In genomic region chr4:83535945-83536648, GRCh38 we compare ENCODE assay signal across 8 cellular contexts. TPM values are rescaled to one million over a fixed set of nuclear protein-coding genes. Genes with fewer than 3 reads are reported as not detected.
DNase-seq lines count a peak whose midpoint lies in the region; ATAC-seq, FAIRE-seq and TF ChIP-seq lines count a peak whose summit lies in the region.

TSS of gene GPAT3 (plus strand) at chr4:83536108. CDS start at chr4:83536623, 515 bp downstream.

- H3K4me1 Mint-ChIP-seq in T-helper 1 cell treated with Interleukin-12 subunit alpha and Interleukin-12 subunit beta and Interleukin-4 antibody, amounts not matched to agents 30 μg/mL and 1 μg/mL, for 36 hours (ENCODE audit: low read depth), result peaks cover 12% of the 10 kb centered on the region

- no peak for FAIRE-seq in HTR-8/SVneo (lab: Jason Lieb, UNC)

- no peaks in the 10 kb centered on the region for H3K9me3 Mint-ChIP-seq in T-helper 1 cell treated with Interleukin-12 subunit alpha and Interleukin-12 subunit beta and Interleukin-4 antibody, amounts not matched to agents 30 μg/mL and 1 μg/mL, for 36 hours

- no peak for TF ChIP-seq POLR2A in adrenal gland (IDR thresholded peaks at IDR 0.05)

- 0 to 1% (median 0%) methylated on average over 4 to 64 of the region's 64 CpGs for WGBS in adrenal gland, 4 donors
- 0% methylated on average over 61 to 64 of the region's 64 CpGs for WGBS in heart right ventricle, 2 donors
- 0 to 1% methylated on average over 52 to 64 of the region's 64 CpGs for WGBS in aorta, 2 donors

- H3K36me3 Mint-ChIP-seq in T-helper 1 cell treated with Interleukin-12 subunit alpha and Interleukin-12 subunit beta and Interleukin-4 antibody, amounts not matched to agents 30 μg/mL and 1 μg/mL, for 36 hours (ENCODE audit: low read depth), result no peaks in the 10 kb centered on the region

- peaks cover 54% of the 10 kb centered on the region for H3K27me3 Mint-ChIP-seq in T-helper 1 cell treated with Interleukin-12 subunit alpha and Interleukin-12 subunit beta and Interleukin-4 antibody, amounts not matched to agents 30 μg/mL and 1 μg/mL, for 36 hours (ENCODE audit: low read depth)

- peak within 1 kb of the TSS in 1 of 5 donors; percentile 40 for H3K27ac ChIP-seq in adrenal gland
- H3K27ac ChIP-seq in heart right ventricle, result peak within 1 kb of the TSS; percentile 68 to 96 (median 90)
- peak within 1 kb of the TSS; percentile 75 for H3K27ac ChIP-seq in rectal smooth muscle tissue (ENCODE audit: low read depth, low read length)
- H3K27ac ChIP-seq in aorta (ENCODE audit: low read depth in 1 of 2, low read length in 2 of 2), result no peak within 1 kb of the TSS

- intact Hi-C loops in adrenal gland (cut with DNase I) (no loop called here), heart right ventricle (cut with DNase I) (loop anchor here in 4 of 10 donors (5.0 kb wide), 5 partner anchors 41 to 91 kb away; no protein-coding TSS in a partner anchor), aorta (cut with DNase I) (loop anchor here in 1 of 2 donors (2.0 kb wide), 1 partner anchor 49 kb away; no protein-coding TSS in a partner anchor)

- no peak for TF ChIP-seq CTCF in adrenal gland (IDR thresholded peaks at IDR 0.05)
- no peak for TF ChIP-seq CTCF in heart right ventricle (IDR thresholded peaks at IDR 0.05)

- peak within 1 kb of the TSS in 2 of 4 donors; percentile 73 to 77 for H3K4me3 ChIP-seq in adrenal gland
- peak within 1 kb of the TSS; percentile 51 to 86 (median 74) for H3K4me3 ChIP-seq in heart right ventricle
- H3K4me3 ChIP-seq in rectal smooth muscle tissue (ENCODE audit: low read length), result peak within 1 kb of the TSS; percentile 90
- peak within 1 kb of the TSS; percentile 43 to 46 for H3K4me3 ChIP-seq in aorta (ENCODE audit: low read length in 2 of 2)

- H3K9ac ChIP-seq in rectal smooth muscle tissue (ENCODE audit: low read length), result peak within 1 kb of the TSS; percentile 60

- H3K36me3 ChIP-seq in adrenal gland (replicated peaks in 1 of 2), result no peaks in the 10 kb centered on the region
- no peaks in the 10 kb centered on the region for H3K36me3 ChIP-seq in heart right ventricle
- no peaks in the 10 kb centered on the region for H3K36me3 ChIP-seq in rectal smooth muscle tissue (ENCODE audit: control insufficient read depth, insufficient read depth, low read length)
- H3K36me3 ChIP-seq in aorta (ENCODE audit: control insufficient read depth in 1 of 2, insufficient read depth in 2 of 2, low read length in 1 of 2), result no peaks in the 10 kb centered on the region

- no peaks in the 10 kb centered on the region for H3K27me3 ChIP-seq in adrenal gland
- H3K27me3 ChIP-seq in heart right ventricle, result peaks cover 0 to 35% (median 2%) of the 10 kb centered on the region in 7 donors
- H3K27me3 ChIP-seq in rectal smooth muscle tissue (ENCODE audit: control insufficient read depth, insufficient read depth, low read length), result no peaks in the 10 kb centered on the region
- H3K27me3 ChIP-seq in aorta (ENCODE audit: control insufficient read depth in 1 of 2, insufficient read depth in 2 of 2, low read length in 1 of 2), result no peaks in the 10 kb centered on the region

- peak; percentile 27 for DNase-seq in DMS153 (lab: John Stamatoyannopoulos, UW)
- DNase-seq in HTR-8/SVneo (ENCODE audit: insufficient read length, low spot score), result peak; percentile 39
- peak; percentile 65 to 85 (median 81) for DNase-seq in adrenal gland
- DNase-seq in heart right ventricle, result peak; percentile 77 to 84
- DNase-seq in aorta, result peak; percentile 85 to 93

- H3K4me3 Mint-ChIP-seq in T-helper 1 cell treated with Interleukin-12 subunit alpha and Interleukin-12 subunit beta and Interleukin-4 antibody, amounts not matched to agents 30 μg/mL and 1 μg/mL, for 36 hours, result peak within 1 kb of the TSS; percentile 83

- ATAC-seq in GM21390 (IDR thresholded peaks at IDR 0.05; ENCODE audit: unreplicated experiment) (peak; percentile 76), heart right ventricle (peak; percentile 83 to 96 (median 89)), aorta (ENCODE audit: low FRiP score) (peak; percentile 93)

- H3K27ac Mint-ChIP-seq in T-helper 1 cell treated with Interleukin-12 subunit alpha and Interleukin-12 subunit beta and Interleukin-4 antibody, amounts not matched to agents 30 μg/mL and 1 μg/mL, for 36 hours, result peak within 1 kb of the TSS; percentile 18

- peaks cover 6 to 18% of the 10 kb centered on the region in 2 donors for H3K4me1 ChIP-seq in adrenal gland (replicated peaks in 1 of 2)
- H3K4me1 ChIP-seq in heart right ventricle, result peaks cover 0 to 31% (median 13%) of the 10 kb centered on the region in 9 donors
- peaks cover 6% of the 10 kb centered on the region for H3K4me1 ChIP-seq in rectal smooth muscle tissue (ENCODE audit: control insufficient read depth, insufficient read depth, low read length)
- no peaks in the 10 kb centered on the region for H3K4me1 ChIP-seq in aorta (ENCODE audit: control insufficient read depth in 1 of 2, insufficient read depth in 2 of 2, low read length in 2 of 2)

- H3K9me3 ChIP-seq in adrenal gland (replicated peaks in 1 of 3) (no peaks in the 10 kb centered on the region), heart right ventricle (no peaks in the 10 kb centered on the region), aorta (ENCODE audit: control insufficient read depth, low read length) (no peaks in the 10 kb centered on the region)

RNA-seq across cellular contexts. Expression of gene GPAT3, which starts in this region (rescaled TPM):
- total RNA-seq in adrenal gland (1 to 10 TPM in 4 of 8 donors, under 1 TPM in 4; 0.12 to 2.4 (median 0.91) TPM), heart right ventricle (10 to 100 TPM; 34.2 to 82.6 (median 52.8) TPM), aorta (1 to 10 TPM; 5.1 to 7.5 TPM)
- polyA plus RNA-seq in adrenal gland (1 to 10 TPM in 1 of 3 donors, under 1 TPM in 2; 0.64 to 4.6 (median 0.75) TPM), heart right ventricle (10 to 100 TPM; 22.2 to 24.2 TPM), aorta (1 to 10 TPM in 1 of 2 donors, under 1 TPM in 1; 0.90 to 8.9 TPM)

Comparison
In these comparisons a context has a peak if more than half of its experiments do, and no peak if none do; other contexts are left out.
1. RNA of gene GPAT3 (total RNA-seq): 34.2 to 82.6 TPM in heart right ventricle; 5.1 to 7.5 TPM in aorta and 0.12 to 2.4 TPM in adrenal gland; every median in the first group is over 4 times any median in the second.
2. DNase-seq: peak in every context shown above with its lines; median percentile 89 in aorta; 81 in adrenal gland; 80 in heart right ventricle; 39 in HTR-8/SVneo; 27 in DMS153.
3. H3K27ac ChIP-seq: peak in heart right ventricle (10 of 10) and rectal smooth muscle tissue (single experiment); none in aorta (0 of 2).
4. Peak in every context shown above with its lines, with median percentiles within 50 percentile points of each other: ATAC-seq.